Comparison of ENCODE assay signal across 1 cellular context in the genomic region with DNA sequence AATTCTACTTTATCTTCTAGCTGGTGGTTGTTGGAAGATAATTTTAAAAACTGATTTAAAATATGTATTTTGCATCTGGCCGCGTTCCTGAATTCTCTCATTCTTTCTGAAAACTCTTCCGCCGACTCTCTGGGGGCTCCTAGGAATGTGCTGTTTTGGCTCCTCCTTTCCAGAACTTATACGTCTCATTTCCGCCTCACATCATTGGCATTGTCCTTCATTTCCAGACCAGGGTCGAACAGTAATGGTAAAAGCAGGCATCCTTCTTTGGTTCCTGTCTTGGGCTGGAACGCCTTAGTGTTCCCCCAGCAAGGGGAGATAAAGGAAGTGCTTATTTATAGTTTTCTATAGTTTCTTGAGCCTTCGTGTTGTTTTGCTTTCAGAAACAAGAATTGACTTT.
TF ChIP-seq lines count a peak whose summit lies in the region.

No MANE protein-coding gene starts in this region.

TF ChIP-seq in WTC11, 78 proteins besides CTCF, POLR2A, EP300 and RAD21 (continued from another document):
- TF ChIP-seq, protein P1, sequence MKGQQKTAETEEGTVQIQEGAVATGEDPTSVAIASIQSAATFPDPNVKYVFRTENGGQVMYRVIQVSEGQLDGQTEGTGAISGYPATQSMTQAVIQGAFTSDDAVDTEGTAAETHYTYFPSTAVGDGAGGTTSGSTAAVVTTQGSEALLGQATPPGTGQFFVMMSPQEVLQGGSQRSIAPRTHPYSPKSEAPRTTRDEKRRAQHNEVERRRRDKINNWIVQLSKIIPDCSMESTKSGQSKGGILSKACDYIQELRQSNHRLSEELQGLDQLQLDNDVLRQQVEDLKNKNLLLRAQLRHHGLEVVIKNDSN (CRISPR knock-in tag; IDR thresholded peaks at IDR 0.05): no peak
- TF ChIP-seq, protein P2, sequence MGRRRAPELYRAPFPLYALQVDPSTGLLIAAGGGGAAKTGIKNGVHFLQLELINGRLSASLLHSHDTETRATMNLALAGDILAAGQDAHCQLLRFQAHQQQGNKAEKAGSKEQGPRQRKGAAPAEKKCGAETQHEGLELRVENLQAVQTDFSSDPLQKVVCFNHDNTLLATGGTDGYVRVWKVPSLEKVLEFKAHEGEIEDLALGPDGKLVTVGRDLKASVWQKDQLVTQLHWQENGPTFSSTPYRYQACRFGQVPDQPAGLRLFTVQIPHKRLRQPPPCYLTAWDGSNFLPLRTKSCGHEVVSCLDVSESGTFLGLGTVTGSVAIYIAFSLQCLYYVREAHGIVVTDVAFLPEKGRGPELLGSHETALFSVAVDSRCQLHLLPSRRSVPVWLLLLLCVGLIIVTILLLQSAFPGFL (CRISPR knock-in tag; IDR thresholded peaks at IDR 0.05; ENCODE audit: borderline replicate concordance): no peak
- TF ChIP-seq ZNF263 (CRISPR knock-in tag; IDR thresholded peaks at IDR 0.05; ENCODE audit: low read depth) (no peak), ESRRA (CRISPR knock-in tag; IDR thresholded peaks at IDR 0.05; ENCODE audit: borderline replicate concordance) (no peak), ATF1 (CRISPR knock-in tag; IDR thresholded peaks at IDR 0.05) (no peak), ZNF121 (CRISPR knock-in tag; IDR thresholded peaks at IDR 0.05) (no peak), ZNF219 (CRISPR knock-in tag; IDR thresholded peaks at IDR 0.05; ENCODE audit: borderline replicate concordance) (no peak), GABPB1 (CRISPR knock-in tag; IDR thresholded peaks at IDR 0.05) (no peak), MYBL2 (CRISPR knock-in tag; IDR thresholded peaks at IDR 0.05) (no peak)
- TF ChIP-seq, protein P3, sequence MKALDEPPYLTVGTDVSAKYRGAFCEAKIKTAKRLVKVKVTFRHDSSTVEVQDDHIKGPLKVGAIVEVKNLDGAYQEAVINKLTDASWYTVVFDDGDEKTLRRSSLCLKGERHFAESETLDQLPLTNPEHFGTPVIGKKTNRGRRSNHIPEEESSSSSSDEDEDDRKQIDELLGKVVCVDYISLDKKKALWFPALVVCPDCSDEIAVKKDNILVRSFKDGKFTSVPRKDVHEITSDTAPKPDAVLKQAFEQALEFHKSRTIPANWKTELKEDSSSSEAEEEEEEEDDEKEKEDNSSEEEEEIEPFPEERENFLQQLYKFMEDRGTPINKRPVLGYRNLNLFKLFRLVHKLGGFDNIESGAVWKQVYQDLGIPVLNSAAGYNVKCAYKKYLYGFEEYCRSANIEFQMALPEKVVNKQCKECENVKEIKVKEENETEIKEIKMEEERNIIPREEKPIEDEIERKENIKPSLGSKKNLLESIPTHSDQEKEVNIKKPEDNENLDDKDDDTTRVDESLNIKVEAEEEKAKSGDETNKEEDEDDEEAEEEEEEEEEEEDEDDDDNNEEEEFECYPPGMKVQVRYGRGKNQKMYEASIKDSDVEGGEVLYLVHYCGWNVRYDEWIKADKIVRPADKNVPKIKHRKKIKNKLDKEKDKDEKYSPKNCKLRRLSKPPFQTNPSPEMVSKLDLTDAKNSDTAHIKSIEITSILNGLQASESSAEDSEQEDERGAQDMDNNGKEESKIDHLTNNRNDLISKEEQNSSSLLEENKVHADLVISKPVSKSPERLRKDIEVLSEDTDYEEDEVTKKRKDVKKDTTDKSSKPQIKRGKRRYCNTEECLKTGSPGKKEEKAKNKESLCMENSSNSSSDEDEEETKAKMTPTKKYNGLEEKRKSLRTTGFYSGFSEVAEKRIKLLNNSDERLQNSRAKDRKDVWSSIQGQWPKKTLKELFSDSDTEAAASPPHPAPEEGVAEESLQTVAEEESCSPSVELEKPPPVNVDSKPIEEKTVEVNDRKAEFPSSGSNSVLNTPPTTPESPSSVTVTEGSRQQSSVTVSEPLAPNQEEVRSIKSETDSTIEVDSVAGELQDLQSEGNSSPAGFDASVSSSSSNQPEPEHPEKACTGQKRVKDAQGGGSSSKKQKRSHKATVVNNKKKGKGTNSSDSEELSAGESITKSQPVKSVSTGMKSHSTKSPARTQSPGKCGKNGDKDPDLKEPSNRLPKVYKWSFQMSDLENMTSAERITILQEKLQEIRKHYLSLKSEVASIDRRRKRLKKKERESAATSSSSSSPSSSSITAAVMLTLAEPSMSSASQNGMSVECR (CRISPR knock-in tag; IDR thresholded peaks at IDR 0.05; ENCODE audit: borderline replicate concordance): no peak
- TF ChIP-seq, protein P4, sequence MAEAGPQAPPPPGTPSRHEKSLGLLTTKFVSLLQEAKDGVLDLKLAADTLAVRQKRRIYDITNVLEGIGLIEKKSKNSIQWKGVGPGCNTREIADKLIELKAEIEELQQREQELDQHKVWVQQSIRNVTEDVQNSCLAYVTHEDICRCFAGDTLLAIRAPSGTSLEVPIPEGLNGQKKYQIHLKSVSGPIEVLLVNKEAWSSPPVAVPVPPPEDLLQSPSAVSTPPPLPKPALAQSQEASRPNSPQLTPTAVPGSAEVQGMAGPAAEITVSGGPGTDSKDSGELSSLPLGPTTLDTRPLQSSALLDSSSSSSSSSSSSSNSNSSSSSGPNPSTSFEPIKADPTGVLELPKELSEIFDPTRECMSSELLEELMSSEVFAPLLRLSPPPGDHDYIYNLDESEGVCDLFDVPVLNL (CRISPR knock-in tag; IDR thresholded peaks at IDR 0.05; ENCODE audit: borderline replicate concordance, low read depth): no peak
- TF ChIP-seq, protein P5, sequence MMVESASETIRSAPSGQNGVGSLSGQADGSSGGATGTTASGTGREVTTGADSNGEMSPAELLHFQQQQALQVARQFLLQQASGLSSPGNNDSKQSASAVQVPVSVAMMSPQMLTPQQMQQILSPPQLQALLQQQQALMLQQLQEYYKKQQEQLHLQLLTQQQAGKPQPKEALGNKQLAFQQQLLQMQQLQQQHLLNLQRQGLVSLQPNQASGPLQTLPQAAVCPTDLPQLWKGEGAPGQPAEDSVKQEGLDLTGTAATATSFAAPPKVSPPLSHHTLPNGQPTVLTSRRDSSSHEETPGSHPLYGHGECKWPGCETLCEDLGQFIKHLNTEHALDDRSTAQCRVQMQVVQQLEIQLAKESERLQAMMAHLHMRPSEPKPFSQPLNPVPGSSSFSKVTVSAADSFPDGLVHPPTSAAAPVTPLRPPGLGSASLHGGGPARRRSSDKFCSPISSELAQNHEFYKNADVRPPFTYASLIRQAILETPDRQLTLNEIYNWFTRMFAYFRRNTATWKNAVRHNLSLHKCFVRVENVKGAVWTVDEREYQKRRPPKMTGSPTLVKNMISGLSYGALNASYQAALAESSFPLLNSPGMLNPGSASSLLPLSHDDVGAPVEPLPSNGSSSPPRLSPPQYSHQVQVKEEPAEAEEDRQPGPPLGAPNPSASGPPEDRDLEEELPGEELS (CRISPR knock-in tag; IDR thresholded peaks at IDR 0.05): no peak
- TF ChIP-seq, protein P6, sequence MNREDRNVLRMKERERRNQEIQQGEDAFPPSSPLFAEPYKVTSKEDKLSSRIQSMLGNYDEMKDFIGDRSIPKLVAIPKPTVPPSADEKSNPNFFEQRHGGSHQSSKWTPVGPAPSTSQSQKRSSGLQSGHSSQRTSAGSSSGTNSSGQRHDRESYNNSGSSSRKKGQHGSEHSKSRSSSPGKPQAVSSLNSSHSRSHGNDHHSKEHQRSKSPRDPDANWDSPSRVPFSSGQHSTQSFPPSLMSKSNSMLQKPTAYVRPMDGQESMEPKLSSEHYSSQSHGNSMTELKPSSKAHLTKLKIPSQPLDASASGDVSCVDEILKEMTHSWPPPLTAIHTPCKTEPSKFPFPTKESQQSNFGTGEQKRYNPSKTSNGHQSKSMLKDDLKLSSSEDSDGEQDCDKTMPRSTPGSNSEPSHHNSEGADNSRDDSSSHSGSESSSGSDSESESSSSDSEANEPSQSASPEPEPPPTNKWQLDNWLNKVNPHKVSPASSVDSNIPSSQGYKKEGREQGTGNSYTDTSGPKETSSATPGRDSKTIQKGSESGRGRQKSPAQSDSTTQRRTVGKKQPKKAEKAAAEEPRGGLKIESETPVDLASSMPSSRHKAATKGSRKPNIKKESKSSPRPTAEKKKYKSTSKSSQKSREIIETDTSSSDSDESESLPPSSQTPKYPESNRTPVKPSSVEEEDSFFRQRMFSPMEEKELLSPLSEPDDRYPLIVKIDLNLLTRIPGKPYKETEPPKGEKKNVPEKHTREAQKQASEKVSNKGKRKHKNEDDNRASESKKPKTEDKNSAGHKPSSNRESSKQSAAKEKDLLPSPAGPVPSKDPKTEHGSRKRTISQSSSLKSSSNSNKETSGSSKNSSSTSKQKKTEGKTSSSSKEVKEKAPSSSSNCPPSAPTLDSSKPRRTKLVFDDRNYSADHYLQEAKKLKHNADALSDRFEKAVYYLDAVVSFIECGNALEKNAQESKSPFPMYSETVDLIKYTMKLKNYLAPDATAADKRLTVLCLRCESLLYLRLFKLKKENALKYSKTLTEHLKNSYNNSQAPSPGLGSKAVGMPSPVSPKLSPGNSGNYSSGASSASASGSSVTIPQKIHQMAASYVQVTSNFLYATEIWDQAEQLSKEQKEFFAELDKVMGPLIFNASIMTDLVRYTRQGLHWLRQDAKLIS (CRISPR knock-in tag; IDR thresholded peaks at IDR 0.05; ENCODE audit: borderline replicate concordance): no peak
